In the genomic region with DNA sequence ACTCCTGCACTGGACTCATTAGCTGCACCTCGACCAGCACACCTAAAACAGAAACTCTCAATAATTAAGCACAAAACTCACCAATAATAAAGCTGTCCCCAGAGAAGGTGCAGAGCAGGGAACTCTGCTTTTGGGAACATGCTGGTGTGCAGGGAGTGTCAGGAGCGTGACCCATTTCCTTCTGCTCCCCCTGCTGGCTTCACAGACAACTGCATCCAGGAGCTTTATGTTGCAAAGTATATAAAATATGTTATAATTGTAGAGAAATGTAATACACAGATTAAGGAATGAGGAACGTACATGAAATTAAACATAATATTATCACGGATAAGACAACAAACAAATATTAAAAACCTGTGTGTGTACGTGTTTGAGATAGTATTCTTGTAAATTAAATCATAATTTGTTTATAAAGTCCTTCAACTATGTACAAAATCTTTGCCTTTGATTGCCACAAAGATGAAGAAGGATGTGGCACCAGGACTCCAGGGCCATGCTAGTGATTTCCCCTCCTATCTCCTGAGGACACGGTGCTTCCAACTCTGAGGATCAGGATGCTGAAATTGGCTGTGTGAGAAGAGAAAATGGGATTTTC, we compare ENCODE assay signal across 9 cellular contexts.
DNase-seq lines count a peak whose midpoint lies in the region; ATAC-seq and TF ChIP-seq lines count a peak whose summit lies in the region.
"Had no signal": no experiment of that assay in that cellular context is flagged by ENCODE, and none has a peak within 500 bp of the region (broad histone marks: within the 10 kb centered on the region; RNA-seq: fewer than 3 reads in every experiment).

No MANE protein-coding gene starts in this region.

- peaks cover 32% of the 10 kb centered on the region for H3K27me3 Mint-ChIP-seq in activated naive CD4-positive, alpha-beta T cell treated with anti-CD3 and anti-CD28 coated beads, Interleukin-2, amount 10 ng/mL, durations not matched to agents 7 days and 5 days

- TF ChIP-seq CTCF in right atrium auricular region (IDR thresholded peaks at IDR 0.05) = peak; percentile 76 to 83

- no peaks in the 10 kb centered on the region for H3K9me3 Mint-ChIP-seq in activated naive CD4-positive, alpha-beta T cell treated with anti-CD3 and anti-CD28 coated beads, Interleukin-2, amount 10 ng/mL, durations not matched to agents 7 days and 5 days

- CTCF ChIA-PET in activated naive CD4-positive, alpha-beta T cell treated with anti-CD3 and anti-CD28 coated beads, Interleukin-2, amount 10 ng/mL, durations not matched to agents 7 days and 5 days (lab: Charles Lee) = interaction anchor here (0.7 to 2.2 kb wide), 19 partner anchors 10 to 164 kb away, joined by 3 to 13 read pairs (median 5); no protein-coding TSS in a partner anchor

- H3K4me3 Mint-ChIP-seq in activated naive CD4-positive, alpha-beta T cell treated with anti-CD3 and anti-CD28 coated beads, Interleukin-2, amount 10 ng/mL, durations not matched to agents 7 days and 5 days = no peak overlapping the region

- intact Hi-C loops in Right ventricle myocardium superior (cut with DNase I) = no loop called here
- intact Hi-C loops in Right ventricle myocardium inferior (cut with DNase I) = no loop called here

- no peak overlapping the region for H3K27ac Mint-ChIP-seq in activated naive CD4-positive, alpha-beta T cell treated with anti-CD3 and anti-CD28 coated beads, Interleukin-2, amount 10 ng/mL, durations not matched to agents 7 days and 5 days

- peak; percentile 57 for ATAC-seq in Right ventricle myocardium superior (ENCODE audit: poor library complexity)
- ATAC-seq in Right ventricle myocardium inferior = no peak
- peak; percentile 84 for ATAC-seq in HG02798 (IDR thresholded peaks at IDR 0.05; ENCODE audit: poor library complexity, unreplicated experiment)
- no peak for ATAC-seq in HG03039 (IDR thresholded peaks at IDR 0.05; ENCODE audit: unreplicated experiment)

- no peaks in the 10 kb centered on the region for H3K36me3 Mint-ChIP-seq in activated naive CD4-positive, alpha-beta T cell treated with anti-CD3 and anti-CD28 coated beads, Interleukin-2, amount 10 ng/mL, durations not matched to agents 7 days and 5 days

- no peak overlapping the region for H3K27ac ChIP-seq in right atrium auricular region
- H3K27ac ChIP-seq: epithelial cell of prostate had no signal

- DNase-seq in Right ventricle myocardium superior = no peak
- no peak for DNase-seq in Right ventricle myocardium inferior (ENCODE audit: missing footprints)
- DNase-seq in NCI-H748 treated with DMSO at 0.1 percent for 48 hours (lab: John Stamatoyannopoulos, UW) = peak; percentile 9
- DNase-seq in activated naive CD4-positive, alpha-beta T cell treated with anti-CD3 and anti-CD28 coated beads, Interleukin-2, amount 10 ng/mL, durations not matched to agents 7 days and 5 days = peak; percentile 57
- DNase-seq in right atrium auricular region (ENCODE audit: low spot score) = no peak
- DNase-seq in stimulated activated CD4-positive, alpha-beta T cell treated with anti-CD3 and anti-CD28 coated beads, Interleukin-1b, Interleukin-23, amount 100 ng/mL, for 24 hours (ENCODE audit: low read depth in 4 of 4, low spot score in 1 of 4) = peak; percentile 12 to 21 (median 15)

- no peaks in the 10 kb centered on the region for H3K9me3 ChIP-seq in right atrium auricular region

- no peaks in the 10 kb centered on the region for H3K36me3 ChIP-seq in right atrium auricular region

- H3K4me1 ChIP-seq in right atrium auricular region = no peaks in the 10 kb centered on the region

- no peak overlapping the region for H3K4me3 ChIP-seq in right atrium auricular region

- no peaks in the 10 kb centered on the region for H3K4me1 Mint-ChIP-seq in activated naive CD4-positive, alpha-beta T cell treated with anti-CD3 and anti-CD28 coated beads, Interleukin-2, amount 10 ng/mL, durations not matched to agents 7 days and 5 days

- peaks cover 0 to 7% of the 10 kb centered on the region in 2 donors for H3K27me3 ChIP-seq in right atrium auricular region

Comparison
In these comparisons a context has a peak if more than half of its experiments do, and no peak if none do; other contexts are left out.
1. ATAC-seq: peak in Right ventricle myocardium superior (single experiment) and HG02798 (single experiment); none in Right ventricle myocardium inferior (single experiment) and HG03039 (single experiment).
2. DNase-seq: peak in NCI-H748 treated with DMSO at 0.1 percent for 48 hours (single experiment), activated naive CD4-positive, alpha-beta T cell treated with anti-CD3 and anti-CD28 coated beads, Interleukin-2, amount 10 ng/mL, durations not matched to agents 7 days and 5 days (single experiment) and stimulated activated CD4-positive, alpha-beta T cell treated with anti-CD3 and anti-CD28 coated beads, Interleukin-1b, Interleukin-23, amount 100 ng/mL, for 24 hours (4 of 4); none in Right ventricle myocardium superior (single experiment), Right ventricle myocardium inferior (single experiment) and right atrium auricular region (single experiment).